Comparison of ENCODE assay signal across 8 cellular contexts in genomic region chr16:20740007-20740883, GRCh38. TPM values are rescaled to one million over a fixed set of nuclear protein-coding genes. Genes with fewer than 3 reads are reported as not detected.
DNase-seq lines count a peak whose midpoint lies in the region; ATAC-seq and TF ChIP-seq lines count a peak whose summit lies in the region.

No MANE protein-coding gene starts in this region.

- peaks cover 23% of the 10 kb centered on the region for H3K4me1 Mint-ChIP-seq in T-helper 17 cell

- peak overlapping the region; percentile 79; the same call in 1 of the 2 replicates for H3K27ac ChIP-seq in 22Rv1

- peak overlapping the region; percentile 91 for H3K27ac Mint-ChIP-seq in T-helper 17 cell

- H2AFZ ChIP-seq in neuron (ENCODE audit: low read depth, low read length) = no peak overlapping the region

- TF ChIP-seq CTCF in 22Rv1 (IDR thresholded peaks at IDR 0.05) (peak; percentile 65), GM12865 (IDR thresholded peaks at IDR 0.05; ENCODE audit: insufficient read depth, low read depth, low read length, missing control alignments) (peak; percentile 29)

- TF ChIP-seq POLR2A in erythroblast (IDR thresholded peaks at IDR 0.05; ENCODE audit: low read length) = no peak

- H3K9me3 ChIP-seq in T-helper 17 cell (ENCODE audit: control insufficient read depth, low read length, poor library complexity, severe bottlenecking) (no peaks in the 10 kb centered on the region), neuron (ENCODE audit: low read length) (no peaks in the 10 kb centered on the region)

- no peaks in the 10 kb centered on the region for H3K27me3 Mint-ChIP-seq in T-helper 17 cell

- peak; percentile 40 for DNase-seq in GM12865 (ENCODE audit: low read depth)
- DNase-seq in T-helper 17 cell = no peak
- DNase-seq in erythroblast (lab: John Stamatoyannopoulos, UW) = peak; percentile 20 to 53
- DNase-seq in pons (ENCODE audit: low spot score) = no peak
- no peak for DNase-seq in islet precursor cell
- no peak for DNase-seq in C1 segment of cervical spinal cord (lab: John Stamatoyannopoulos, UW)

- peaks cover 4% of the 10 kb centered on the region for H3K36me3 Mint-ChIP-seq in T-helper 17 cell (ENCODE audit: low read depth)

- H3K4me3 ChIP-seq in GM12865 (ENCODE audit: low read depth, low read length) (peak overlapping the region; percentile 97), neuron (ENCODE audit: low read length) (peak overlapping the region; percentile 97)

- H3K36me3 ChIP-seq in neuron (ENCODE audit: insufficient read depth, low read length) = peaks cover 38% of the 10 kb centered on the region

- no peaks in the 10 kb centered on the region for H3K27me3 ChIP-seq in neuron (ENCODE audit: insufficient read depth, low read length)

- peak overlapping the region; percentile 95 for H3K4me3 Mint-ChIP-seq in T-helper 17 cell

- ATAC-seq in T-helper 17 cell = no peak

- H3K4me1 ChIP-seq in neuron (ENCODE audit: insufficient read depth, low read length) = peaks cover 12% of the 10 kb centered on the region

RNA-seq across cellular contexts. Expression of gene THUMPD1, which starts 1.4 kb away (rescaled TPM):
- 10 to 100 TPM; 82.9 to 87.0 TPM for total RNA-seq in T-helper 17 cell

RNA-seq across cellular contexts. Expression of gene ACSM3, which starts 23.6 kb away (rescaled TPM):
- total RNA-seq in T-helper 17 cell = 1 to 10 TPM; 5.1 to 6.6 TPM

RNA-seq across cellular contexts. Expression of gene ACSM1, which starts 42.8 kb away (rescaled TPM):
- total RNA-seq in T-helper 17 cell = 1 to 10 TPM in 1 of 2 donors, under 1 TPM in 1; 0.78 to 1.4 TPM

Comparison
In these comparisons a context has a peak if more than half of its experiments do, and no peak if none do; other contexts are left out.
1. DNase-seq: peak in GM12865 (single experiment) and erythroblast (2 of 2); none in T-helper 17 cell (0 of 3), pons (single experiment), islet precursor cell (single experiment) and C1 segment of cervical spinal cord (0 of 14).